Comparison of ENCODE assay signal across 1 cellular context in the genomic region with DNA sequence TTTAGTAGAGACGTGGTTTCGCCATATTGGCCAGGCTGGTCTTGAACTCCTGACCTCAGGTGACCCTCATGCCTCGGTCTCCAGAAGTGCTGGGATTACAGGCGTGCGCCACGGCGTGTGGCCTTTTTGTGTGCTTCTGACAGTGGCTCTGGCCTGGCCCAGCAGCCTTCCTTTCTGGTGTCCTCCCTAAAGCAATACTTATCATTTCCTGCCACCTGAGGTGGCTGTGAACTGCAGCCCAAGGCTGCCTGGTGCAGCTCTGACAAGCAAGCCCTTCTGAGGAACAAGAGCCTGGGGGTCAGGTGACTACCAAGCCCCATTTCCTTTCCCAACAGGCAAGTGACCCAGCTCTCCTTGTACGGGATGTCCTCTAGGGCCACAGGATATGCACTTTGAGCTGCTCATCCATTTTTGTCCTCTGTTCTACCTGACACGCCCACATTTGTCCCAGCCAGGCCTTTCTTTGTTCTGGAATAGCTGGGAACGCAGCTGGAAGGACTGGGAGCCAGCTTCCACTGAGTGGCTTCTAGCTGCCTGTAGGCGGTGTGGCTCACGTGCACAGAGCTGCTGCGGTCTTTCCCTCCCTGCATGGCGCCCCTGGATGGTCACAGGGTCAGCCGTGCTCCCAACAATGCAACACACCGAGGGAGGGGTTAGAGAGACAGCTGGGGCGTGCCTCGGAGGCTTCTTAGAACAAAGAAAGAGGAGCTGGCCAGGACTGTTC.
TF ChIP-seq lines count a peak whose summit lies in the region.

No MANE protein-coding gene starts in this region.

TF ChIP-seq in K562, 482 proteins besides CTCF, POLR2A, EP300 and RAD21 (continued from another document and continues in another):
- TF ChIP-seq, protein P1, sequence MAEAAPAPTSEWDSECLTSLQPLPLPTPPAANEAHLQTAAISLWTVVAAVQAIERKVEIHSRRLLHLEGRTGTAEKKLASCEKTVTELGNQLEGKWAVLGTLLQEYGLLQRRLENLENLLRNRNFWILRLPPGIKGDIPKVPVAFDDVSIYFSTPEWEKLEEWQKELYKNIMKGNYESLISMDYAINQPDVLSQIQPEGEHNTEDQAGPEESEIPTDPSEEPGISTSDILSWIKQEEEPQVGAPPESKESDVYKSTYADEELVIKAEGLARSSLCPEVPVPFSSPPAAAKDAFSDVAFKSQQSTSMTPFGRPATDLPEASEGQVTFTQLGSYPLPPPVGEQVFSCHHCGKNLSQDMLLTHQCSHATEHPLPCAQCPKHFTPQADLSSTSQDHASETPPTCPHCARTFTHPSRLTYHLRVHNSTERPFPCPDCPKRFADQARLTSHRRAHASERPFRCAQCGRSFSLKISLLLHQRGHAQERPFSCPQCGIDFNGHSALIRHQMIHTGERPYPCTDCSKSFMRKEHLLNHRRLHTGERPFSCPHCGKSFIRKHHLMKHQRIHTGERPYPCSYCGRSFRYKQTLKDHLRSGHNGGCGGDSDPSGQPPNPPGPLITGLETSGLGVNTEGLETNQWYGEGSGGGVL (CRISPR knock-in tag; IDR thresholded peaks at IDR 0.05) = no peak
- TF ChIP-seq MTA1 (IDR thresholded peaks at IDR 0.05; ENCODE audit: borderline replicate concordance) (no peak), CSDE1 (IDR thresholded peaks at IDR 0.05) (no peak), ZNF589 (CRISPR knock-in tag; IDR thresholded peaks at IDR 0.05; ENCODE audit: low read depth) (no peak), MTF1 (CRISPR knock-in tag; IDR thresholded peaks at IDR 0.05; ENCODE audit: borderline replicate concordance) (no peak), ETV5 (CRISPR knock-in tag; IDR thresholded peaks at IDR 0.05; ENCODE audit: low read depth) (peak; percentile 89; the same call in 1 of the 2 replicates), ATF7 (IDR thresholded peaks at IDR 0.05) (peak; percentile 69), LARP7 (IDR thresholded peaks at IDR 0.05) (no peak), HNRNPK (IDR thresholded peaks at IDR 0.05; ENCODE audit: low read depth, low read length, poor library complexity, severe bottlenecking) (no peak), ZBTB7A (IDR thresholded peaks at IDR 0.05; ENCODE audit: borderline replicate concordance, control insufficient read depth, low read depth, low read length) (peak; percentile 34; the same call in 1 of the 2 replicates), MYBL2 (IDR thresholded peaks at IDR 0.05; ENCODE audit: low read depth) (no peak), MYBL2 (CRISPR knock-in tag; IDR thresholded peaks at IDR 0.05; ENCODE audit: borderline replicate concordance) (no peak), POLR2AphosphoS2 (IDR thresholded peaks at IDR 0.05; ENCODE audit: low read length) (no peak), MTA3 (IDR thresholded peaks at IDR 0.05; ENCODE audit: borderline replicate concordance) (peak; percentile 77), JUNB (CRISPR knock-in tag; conservative IDR thresholded peaks at IDR 0.05) (no peak), ILK (tag; IDR thresholded peaks at IDR 0.05; ENCODE audit: borderline replicate concordance, low read depth) (no peak), RAD51 (IDR thresholded peaks at IDR 0.05; ENCODE audit: borderline replicate concordance, low read depth) (peak; percentile 87), NONO (IDR thresholded peaks at IDR 0.05; ENCODE audit: low read depth in 2 of 2, low read length in 1 of 2) (0 out of 4 replicates have a peak, but pooled peaks of 1 of the 2 experiments have one; percentile 12), ZNF239 (CRISPR knock-in tag; IDR thresholded peaks at IDR 0.05) (no peak), TBL1XR1 (IDR thresholded peaks at IDR 0.05; ENCODE audit: low read length in 2 of 2) (peak in 1 of 2 experiments; percentile 7; a peak in 2 of 4 replicates), ARHGAP35 (IDR thresholded peaks at IDR 0.05; ENCODE audit: partially characterized antibody) (no peak), RCOR1 (IDR thresholded peaks at IDR 0.05; ENCODE audit: borderline replicate concordance in 1 of 2, low read depth in 2 of 2, low read length in 2 of 2) (peak; percentile 28 to 47; a peak in 2 of 4 replicates), CTBP1 (IDR thresholded peaks at IDR 0.05; ENCODE audit: borderline replicate concordance) (peak; percentile 76), ZNF41 (CRISPR knock-in tag; conservative IDR thresholded peaks at IDR 0.05) (no peak), U2AF2 (optimal IDR thresholded peaks at IDR 0.05; ENCODE audit: low read depth, low read length) (no peak), TCF7L2 (IDR thresholded peaks at IDR 0.05; ENCODE audit: low read depth, low read length) (no peak), ZNF232 (CRISPR knock-in tag; IDR thresholded peaks at IDR 0.05) (no peak), ADNP (tag; IDR thresholded peaks at IDR 0.05) (peak; percentile 79)
- TF ChIP-seq, protein P2, sequence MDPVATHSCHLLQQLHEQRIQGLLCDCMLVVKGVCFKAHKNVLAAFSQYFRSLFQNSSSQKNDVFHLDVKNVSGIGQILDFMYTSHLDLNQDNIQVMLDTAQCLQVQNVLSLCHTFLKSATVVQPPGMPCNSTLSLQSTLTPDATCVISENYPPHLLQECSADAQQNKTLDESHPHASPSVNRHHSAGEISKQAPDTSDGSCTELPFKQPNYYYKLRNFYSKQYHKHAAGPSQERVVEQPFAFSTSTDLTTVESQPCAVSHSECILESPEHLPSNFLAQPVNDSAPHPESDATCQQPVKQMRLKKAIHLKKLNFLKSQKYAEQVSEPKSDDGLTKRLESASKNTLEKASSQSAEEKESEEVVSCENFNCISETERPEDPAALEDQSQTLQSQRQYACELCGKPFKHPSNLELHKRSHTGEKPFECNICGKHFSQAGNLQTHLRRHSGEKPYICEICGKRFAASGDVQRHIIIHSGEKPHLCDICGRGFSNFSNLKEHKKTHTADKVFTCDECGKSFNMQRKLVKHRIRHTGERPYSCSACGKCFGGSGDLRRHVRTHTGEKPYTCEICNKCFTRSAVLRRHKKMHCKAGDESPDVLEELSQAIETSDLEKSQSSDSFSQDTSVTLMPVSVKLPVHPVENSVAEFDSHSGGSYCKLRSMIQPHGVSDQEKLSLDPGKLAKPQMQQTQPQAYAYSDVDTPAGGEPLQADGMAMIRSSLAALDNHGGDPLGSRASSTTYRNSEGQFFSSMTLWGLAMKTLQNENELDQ (CRISPR knock-in tag; IDR thresholded peaks at IDR 0.05; ENCODE audit: borderline replicate concordance) = no peak
- TF ChIP-seq, protein P3, sequence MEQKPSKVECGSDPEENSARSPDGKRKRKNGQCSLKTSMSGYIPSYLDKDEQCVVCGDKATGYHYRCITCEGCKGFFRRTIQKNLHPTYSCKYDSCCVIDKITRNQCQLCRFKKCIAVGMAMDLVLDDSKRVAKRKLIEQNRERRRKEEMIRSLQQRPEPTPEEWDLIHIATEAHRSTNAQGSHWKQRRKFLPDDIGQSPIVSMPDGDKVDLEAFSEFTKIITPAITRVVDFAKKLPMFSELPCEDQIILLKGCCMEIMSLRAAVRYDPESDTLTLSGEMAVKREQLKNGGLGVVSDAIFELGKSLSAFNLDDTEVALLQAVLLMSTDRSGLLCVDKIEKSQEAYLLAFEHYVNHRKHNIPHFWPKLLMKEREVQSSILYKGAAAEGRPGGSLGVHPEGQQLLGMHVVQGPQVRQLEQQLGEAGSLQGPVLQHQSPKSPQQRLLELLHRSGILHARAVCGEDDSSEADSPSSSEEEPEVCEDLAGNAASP (IDR thresholded peaks at IDR 0.05) = no peak
- TF ChIP-seq, protein P4, sequence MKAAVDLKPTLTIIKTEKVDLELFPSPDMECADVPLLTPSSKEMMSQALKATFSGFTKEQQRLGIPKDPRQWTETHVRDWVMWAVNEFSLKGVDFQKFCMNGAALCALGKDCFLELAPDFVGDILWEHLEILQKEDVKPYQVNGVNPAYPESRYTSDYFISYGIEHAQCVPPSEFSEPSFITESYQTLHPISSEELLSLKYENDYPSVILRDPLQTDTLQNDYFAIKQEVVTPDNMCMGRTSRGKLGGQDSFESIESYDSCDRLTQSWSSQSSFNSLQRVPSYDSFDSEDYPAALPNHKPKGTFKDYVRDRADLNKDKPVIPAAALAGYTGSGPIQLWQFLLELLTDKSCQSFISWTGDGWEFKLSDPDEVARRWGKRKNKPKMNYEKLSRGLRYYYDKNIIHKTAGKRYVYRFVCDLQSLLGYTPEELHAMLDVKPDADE (conservative IDR thresholded peaks at IDR 0.05; ENCODE audit: control insufficient read depth, low read depth, low read length) = peak; percentile 67; the same call in 1 of the 2 replicates
- TF ChIP-seq, protein P5, sequence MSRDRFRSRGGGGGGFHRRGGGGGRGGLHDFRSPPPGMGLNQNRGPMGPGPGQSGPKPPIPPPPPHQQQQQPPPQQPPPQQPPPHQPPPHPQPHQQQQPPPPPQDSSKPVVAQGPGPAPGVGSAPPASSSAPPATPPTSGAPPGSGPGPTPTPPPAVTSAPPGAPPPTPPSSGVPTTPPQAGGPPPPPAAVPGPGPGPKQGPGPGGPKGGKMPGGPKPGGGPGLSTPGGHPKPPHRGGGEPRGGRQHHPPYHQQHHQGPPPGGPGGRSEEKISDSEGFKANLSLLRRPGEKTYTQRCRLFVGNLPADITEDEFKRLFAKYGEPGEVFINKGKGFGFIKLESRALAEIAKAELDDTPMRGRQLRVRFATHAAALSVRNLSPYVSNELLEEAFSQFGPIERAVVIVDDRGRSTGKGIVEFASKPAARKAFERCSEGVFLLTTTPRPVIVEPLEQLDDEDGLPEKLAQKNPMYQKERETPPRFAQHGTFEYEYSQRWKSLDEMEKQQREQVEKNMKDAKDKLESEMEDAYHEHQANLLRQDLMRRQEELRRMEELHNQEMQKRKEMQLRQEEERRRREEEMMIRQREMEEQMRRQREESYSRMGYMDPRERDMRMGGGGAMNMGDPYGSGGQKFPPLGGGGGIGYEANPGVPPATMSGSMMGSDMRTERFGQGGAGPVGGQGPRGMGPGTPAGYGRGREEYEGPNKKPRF (IDR thresholded peaks at IDR 0.05; ENCODE audit: low read depth, low read length) = no peak
- TF ChIP-seq, protein P6, sequence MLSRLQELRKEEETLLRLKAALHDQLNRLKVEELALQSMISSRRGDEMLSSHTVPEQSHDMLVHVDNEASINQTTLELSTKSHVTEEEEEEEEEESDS (CRISPR knock-in tag; IDR thresholded peaks at IDR 0.05) = no peak
- TF ChIP-seq, protein P7, sequence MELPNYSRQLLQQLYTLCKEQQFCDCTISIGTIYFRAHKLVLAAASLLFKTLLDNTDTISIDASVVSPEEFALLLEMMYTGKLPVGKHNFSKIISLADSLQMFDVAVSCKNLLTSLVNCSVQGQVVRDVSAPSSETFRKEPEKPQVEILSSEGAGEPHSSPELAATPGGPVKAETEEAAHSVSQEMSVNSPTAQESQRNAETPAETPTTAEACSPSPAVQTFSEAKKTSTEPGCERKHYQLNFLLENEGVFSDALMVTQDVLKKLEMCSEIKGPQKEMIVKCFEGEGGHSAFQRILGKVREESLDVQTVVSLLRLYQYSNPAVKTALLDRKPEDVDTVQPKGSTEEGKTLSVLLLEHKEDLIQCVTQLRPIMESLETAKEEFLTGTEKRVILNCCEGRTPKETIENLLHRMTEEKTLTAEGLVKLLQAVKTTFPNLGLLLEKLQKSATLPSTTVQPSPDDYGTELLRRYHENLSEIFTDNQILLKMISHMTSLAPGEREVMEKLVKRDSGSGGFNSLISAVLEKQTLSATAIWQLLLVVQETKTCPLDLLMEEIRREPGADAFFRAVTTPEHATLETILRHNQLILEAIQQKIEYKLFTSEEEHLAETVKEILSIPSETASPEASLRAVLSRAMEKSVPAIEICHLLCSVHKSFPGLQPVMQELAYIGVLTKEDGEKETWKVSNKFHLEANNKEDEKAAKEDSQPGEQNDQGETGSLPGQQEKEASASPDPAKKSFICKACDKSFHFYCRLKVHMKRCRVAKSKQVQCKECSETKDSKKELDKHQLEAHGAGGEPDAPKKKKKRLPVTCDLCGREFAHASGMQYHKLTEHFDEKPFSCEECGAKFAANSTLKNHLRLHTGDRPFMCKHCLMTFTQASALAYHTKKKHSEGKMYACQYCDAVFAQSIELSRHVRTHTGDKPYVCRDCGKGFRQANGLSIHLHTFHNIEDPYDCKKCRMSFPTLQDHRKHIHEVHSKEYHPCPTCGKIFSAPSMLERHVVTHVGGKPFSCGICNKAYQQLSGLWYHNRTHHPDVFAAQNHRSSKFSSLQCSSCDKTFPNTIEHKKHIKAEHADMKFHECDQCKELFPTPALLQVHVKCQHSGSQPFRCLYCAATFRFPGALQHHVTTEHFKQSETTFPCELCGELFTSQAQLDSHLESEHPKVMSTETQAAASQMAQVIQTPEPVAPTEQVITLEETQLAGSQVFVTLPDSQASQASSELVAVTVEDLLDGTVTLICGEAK (IDR thresholded peaks at IDR 0.05) = peak; percentile 57; the same call in 1 of the 2 replicates
- TF ChIP-seq, protein P7 (CRISPR knock-in tag; IDR thresholded peaks at IDR 0.05) = no peak
- TF ChIP-seq, protein P8, sequence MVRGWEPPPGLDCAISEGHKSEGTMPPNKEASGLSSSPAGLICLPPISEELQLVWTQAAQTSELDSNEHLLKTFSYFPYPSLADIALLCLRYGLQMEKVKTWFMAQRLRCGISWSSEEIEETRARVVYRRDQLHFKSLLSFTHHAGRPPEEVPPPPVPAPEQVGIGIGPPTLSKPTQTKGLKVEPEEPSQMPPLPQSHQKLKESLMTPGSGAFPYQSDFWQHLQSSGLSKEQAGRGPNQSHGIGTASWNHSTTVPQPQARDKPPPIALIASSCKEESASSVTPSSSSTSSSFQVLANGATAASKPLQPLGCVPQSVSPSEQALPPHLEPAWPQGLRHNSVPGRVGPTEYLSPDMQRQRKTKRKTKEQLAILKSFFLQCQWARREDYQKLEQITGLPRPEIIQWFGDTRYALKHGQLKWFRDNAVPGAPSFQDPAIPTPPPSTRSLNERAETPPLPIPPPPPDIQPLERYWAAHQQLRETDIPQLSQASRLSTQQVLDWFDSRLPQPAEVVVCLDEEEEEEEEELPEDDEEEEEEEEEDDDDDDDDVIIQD (CRISPR knock-in tag; IDR thresholded peaks at IDR 0.05) = no peak
